In genomic region chr15:68638953-68639500, GRCh38 we compare ENCODE assay signal across 14 cellular contexts.
DNase-seq lines count a peak whose midpoint lies in the region; ATAC-seq and TF ChIP-seq lines count a peak whose summit lies in the region.
"Had no signal": no experiment of that assay in that cellular context is flagged by ENCODE, and none has a peak within 500 bp of the region (broad histone marks: within the 10 kb centered on the region; RNA-seq: fewer than 3 reads in every experiment).

No MANE protein-coding gene starts in this region.

- no peaks in the 10 kb centered on the region for H3K9me3 ChIP-seq in osteoblast (ENCODE audit: low read depth, low read length)
- H3K9me3 ChIP-seq in CD4-positive, alpha-beta T cell (ENCODE audit: control insufficient read depth, low read length): no peaks in the 10 kb centered on the region
- no peaks in the 10 kb centered on the region for H3K9me3 ChIP-seq in neural progenitor cell (ENCODE audit: low read depth)

- H3K27ac ChIP-seq in osteoblast (ENCODE audit: low read depth, low read length): peak overlapping the region; percentile 70
- no peak overlapping the region for H3K27ac ChIP-seq in CD4-positive, alpha-beta T cell (ENCODE audit: low read depth, low read length)
- H3K27ac ChIP-seq in neural progenitor cell: no peak overlapping the region
- H3K27ac ChIP-seq: parathyroid adenoma had no signal

- no peaks in the 10 kb centered on the region for H3K27me3 Mint-ChIP-seq in CD4-positive, alpha-beta T cell
- H3K27me3 Mint-ChIP-seq in neural progenitor cell (ENCODE audit: insufficient read depth, low read depth): peaks cover 3% of the 10 kb centered on the region
- H3K27me3 Mint-ChIP-seq: central memory CD8-positive, alpha-beta T cell had no signal

- peaks cover 2% of the 10 kb centered on the region for H3K79me2 ChIP-seq in osteoblast (ENCODE audit: insufficient read depth, low read length)
- H3K79me2 ChIP-seq in neural progenitor cell (ENCODE audit: low read depth): no peaks in the 10 kb centered on the region
- H3K79me2 ChIP-seq: parathyroid adenoma had no signal

- H3K27ac Mint-ChIP-seq in CD4-positive, alpha-beta T cell: no peak overlapping the region
- no peak overlapping the region for H3K27ac Mint-ChIP-seq in neural progenitor cell

- POLR2A ChIA-PET in CD4-positive, alpha-beta T cell (lab: Charles Lee): no interaction called here

- DNase-seq in AG08395 (ENCODE audit: low spot score) (peak; percentile 45), RPMI7951 (ENCODE audit: low read depth) (peak; percentile 77), fibroblast of gingiva (ENCODE audit: low read depth) (peak; percentile 20), osteoblast (ENCODE audit: insufficient read length, low spot score, missing footprints) (peak; percentile 93), neural progenitor cell (ENCODE audit: low spot score) (no peak)
- no peak for DNase-seq in CD4-positive, alpha-beta T cell
- no peak for DNase-seq in activated CD8-positive, alpha-beta memory T cell treated with anti-CD3 and anti-CD28 coated beads, Interleukin-2, amount 50 U/mL, for 48 hours
- DNase-seq: GF-D8, NCI-H1092 treated with DMSO at 0.1 percent for 48 hours, NCI-H524, SHP77 treated with DMSO at 0.1 percent for 48 hours had no signal

- H3K36me3 ChIP-seq in osteoblast (ENCODE audit: insufficient read depth, low read length) (no peaks in the 10 kb centered on the region), neural progenitor cell (no peaks in the 10 kb centered on the region)

- no peaks in the 10 kb centered on the region for H3F3A ChIP-seq in neural progenitor cell (ENCODE audit: low read depth)

- TF ChIP-seq CTCF in osteoblast (IDR thresholded peaks at IDR 0.05; ENCODE audit: extremely low read depth, low read depth, low read length) (no peak), neural progenitor cell (IDR thresholded peaks at IDR 0.05) (no peak)
- no peak for TF ChIP-seq CTCF in CD4-positive, alpha-beta T cell (IDR thresholded peaks at IDR 0.05)

- H3K4me2 ChIP-seq in osteoblast (ENCODE audit: insufficient read depth, low read length) (peak overlapping the region; percentile 10), neural progenitor cell (no peak overlapping the region)

- H4K20me1 ChIP-seq in osteoblast (ENCODE audit: insufficient read depth, low read length): no peaks in the 10 kb centered on the region
- H4K20me1 ChIP-seq in neural progenitor cell (ENCODE audit: low read depth): no peaks in the 10 kb centered on the region

- CTCF ChIA-PET in CD4-positive, alpha-beta T cell (lab: Charles Lee): no interaction called here

- no peak overlapping the region for H3K9ac ChIP-seq in neural progenitor cell
- H3K9ac ChIP-seq: parathyroid adenoma had no signal

- H3K27me3 ChIP-seq in osteoblast (ENCODE audit: insufficient read depth, low read length): no peaks in the 10 kb centered on the region
- H3K27me3 ChIP-seq in CD4-positive, alpha-beta T cell (ENCODE audit: control insufficient read depth, insufficient read depth, low read length): no peaks in the 10 kb centered on the region
- no peaks in the 10 kb centered on the region for H3K27me3 ChIP-seq in neural progenitor cell

- H3K4me3 ChIP-seq in osteoblast (ENCODE audit: insufficient read depth, low read length) (no peak overlapping the region), neural progenitor cell (no peak overlapping the region)

- H3K4me3 Mint-ChIP-seq in CD4-positive, alpha-beta T cell: no peak overlapping the region
- no peak overlapping the region for H3K4me3 Mint-ChIP-seq in neural progenitor cell
- H3K4me3 Mint-ChIP-seq: central memory CD8-positive, alpha-beta T cell had no signal

- H3K36me3 Mint-ChIP-seq in CD4-positive, alpha-beta T cell (ENCODE audit: low read depth): no peaks in the 10 kb centered on the region
- no peaks in the 10 kb centered on the region for H3K36me3 Mint-ChIP-seq in neural progenitor cell

- no peak for ATAC-seq in CD4-positive, alpha-beta T cell (ENCODE audit: poor library complexity)
- ATAC-seq in HG02642 (IDR thresholded peaks at IDR 0.05; ENCODE audit: poor library complexity, unreplicated experiment): no peak

- no peak overlapping the region for H2AFZ ChIP-seq in osteoblast (ENCODE audit: low read length)
- no peak overlapping the region for H2AFZ ChIP-seq in neural progenitor cell (replicated peaks)
- H2AFZ ChIP-seq: parathyroid adenoma had no signal

- H3K4me1 ChIP-seq in osteoblast (ENCODE audit: insufficient read depth, low read length) (peaks cover 75% of the 10 kb centered on the region), neural progenitor cell (peaks cover 5% of the 10 kb centered on the region)
- H3K4me1 ChIP-seq: parathyroid adenoma had no signal

- H3K9me3 Mint-ChIP-seq in CD4-positive, alpha-beta T cell: no peaks in the 10 kb centered on the region
- H3K9me3 Mint-ChIP-seq in neural progenitor cell: no peaks in the 10 kb centered on the region
- H3K9me3 Mint-ChIP-seq: central memory CD8-positive, alpha-beta T cell had no signal

- H3K4me1 Mint-ChIP-seq in CD4-positive, alpha-beta T cell (ENCODE audit: low read depth): no peaks in the 10 kb centered on the region
- peaks cover 55% of the 10 kb centered on the region for H3K4me1 Mint-ChIP-seq in neural progenitor cell
- H3K4me1 Mint-ChIP-seq: central memory CD8-positive, alpha-beta T cell had no signal

- intact Hi-C loops in CD4-positive, alpha-beta T cell (cut with DNase I, micrococcal nuclease): no loop called here

Comparison
In these comparisons a context has a peak if more than half of its experiments do, and no peak if none do; other contexts are left out.
1. DNase-seq: peak in AG08395 (single experiment), RPMI7951 (single experiment), fibroblast of gingiva (single experiment) and osteoblast (single experiment); none in CD4-positive, alpha-beta T cell (0 of 10), neural progenitor cell (single experiment) and activated CD8-positive, alpha-beta memory T cell treated with anti-CD3 and anti-CD28 coated beads, Interleukin-2, amount 50 U/mL, for 48 hours (single experiment).